Comparison of ENCODE assay signal across 17 cellular contexts in the genomic region with DNA sequence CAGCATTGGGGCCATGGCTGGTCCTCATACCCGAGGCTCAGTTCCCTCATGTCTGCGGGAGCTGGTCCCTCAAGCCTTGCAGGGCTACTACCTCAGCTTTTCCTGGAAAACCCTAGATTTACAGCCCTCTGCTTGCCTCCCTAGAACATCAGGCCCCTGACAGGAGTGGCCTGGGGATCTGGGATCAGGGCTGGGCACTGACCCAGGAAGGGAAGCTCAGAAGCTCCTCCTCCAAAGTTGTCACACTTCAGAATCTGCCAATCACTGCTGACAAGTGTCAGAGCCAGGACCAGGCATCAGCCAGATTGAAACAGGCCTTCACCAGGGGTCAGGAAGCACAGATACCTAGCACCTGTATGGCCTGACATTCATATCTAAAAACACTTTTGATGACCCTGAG.
DNase-seq lines count a peak whose midpoint lies in the region; ATAC-seq, FAIRE-seq and TF ChIP-seq lines count a peak whose summit lies in the region.
"Had no signal": no experiment of that assay in that cellular context is flagged by ENCODE, and none has a peak within 500 bp of the region (broad histone marks: within the 10 kb centered on the region; RNA-seq: fewer than 3 reads in every experiment).

No MANE protein-coding gene starts in this region.

- H3K27ac ChIP-seq in right cardiac atrium (ENCODE audit: low read length) = no peak overlapping the region
- no peak overlapping the region for H3K27ac ChIP-seq in WERI-Rb-1
- H3K27ac ChIP-seq in osteoblast (ENCODE audit: low read depth, low read length) = no peak overlapping the region
- no peak overlapping the region for H3K27ac ChIP-seq in small intestine (ENCODE audit: low read depth in 1 of 2, low read length in 1 of 2)
- H3K27ac ChIP-seq: C4-2B had no signal

- FAIRE-seq in small intestine (lab: Jason Lieb, UNC) = no peak
- FAIRE-seq: D721Med, G401.6, GM12891, GM19239, H1, HepG2 had no signal

- no peak overlapping the region for H3K4me3 ChIP-seq in right cardiac atrium (ENCODE audit: low read length)
- H3K4me3 ChIP-seq in WERI-Rb-1 (ENCODE audit: low read depth, low read length) = no peak overlapping the region
- H3K4me3 ChIP-seq in osteoblast (ENCODE audit: insufficient read depth, low read length) = no peak overlapping the region
- H3K4me3 ChIP-seq in small intestine (ENCODE audit: low read depth in 1 of 2, low read length in 2 of 2) = no peak overlapping the region

- no peaks in the 10 kb centered on the region for H3K9me3 ChIP-seq in right cardiac atrium (ENCODE audit: control insufficient read depth, low read length)
- H3K9me3 ChIP-seq in WERI-Rb-1 (ENCODE audit: severe bottlenecking) = peaks cover 9% of the 10 kb centered on the region
- no peaks in the 10 kb centered on the region for H3K9me3 ChIP-seq in osteoblast (ENCODE audit: low read depth, low read length)
- H3K9me3 ChIP-seq in small intestine (ENCODE audit: control insufficient read depth, low read depth) = no peaks in the 10 kb centered on the region
- H3K9me3 ChIP-seq: Caco-2 had no signal

- H2AFZ ChIP-seq in osteoblast (ENCODE audit: low read length) = no peak overlapping the region

- no peaks in the 10 kb centered on the region for H3K36me3 ChIP-seq in WERI-Rb-1
- H3K36me3 ChIP-seq in osteoblast (ENCODE audit: insufficient read depth, low read length) = no peaks in the 10 kb centered on the region
- no peaks in the 10 kb centered on the region for H3K36me3 ChIP-seq in small intestine (ENCODE audit: control insufficient read depth in 2 of 2, insufficient read depth in 2 of 2, low read length in 2 of 2)

- 70% methylated on average over 2 of the region's 2 CpGs for WGBS in right cardiac atrium
- 62 to 87% (median 83%) methylated on average over 2 of the region's 2 CpGs for WGBS in small intestine, 3 donors

- H3K27me3 ChIP-seq in right cardiac atrium (ENCODE audit: control insufficient read depth, insufficient read depth) (no peaks in the 10 kb centered on the region), WERI-Rb-1 (ENCODE audit: insufficient read depth, low read depth, severe bottlenecking) (no peaks in the 10 kb centered on the region), osteoblast (ENCODE audit: insufficient read depth, low read length) (no peaks in the 10 kb centered on the region), small intestine (ENCODE audit: control insufficient read depth in 2 of 2, insufficient read depth in 2 of 2, low read length in 2 of 2) (no peaks in the 10 kb centered on the region)

- intact Hi-C loops in cardiac septum (cut with DNase I) (loop anchor here (5.0 kb wide), 1 partner anchor 111 kb away; no protein-coding TSS in a partner anchor), right cardiac atrium (cut with DNase I) (no loop called here)

- no peaks in the 10 kb centered on the region for H3K79me2 ChIP-seq in osteoblast (ENCODE audit: insufficient read depth, low read length)

- DNase-seq in cardiac septum (ENCODE audit: low spot score) = peak; percentile 66
- no peak for DNase-seq in right cardiac atrium
- DNase-seq in WERI-Rb-1 = peak; percentile 13
- peak; percentile 70 for DNase-seq in osteoblast (ENCODE audit: insufficient read length, low spot score, missing footprints)
- DNase-seq in stimulated activated CD4-positive, alpha-beta T cell treated with anti-CD3 and anti-CD28 coated beads, Interleukin-2, amount 100 ng/mL, for 24 hours = no peak
- no peak for DNase-seq in small intestine
- DNase-seq in AG20443 (ENCODE audit: low spot score) = no peak
- DNase-seq: CD4-positive, alpha-beta T cell; H9 had no signal

- H4K20me1 ChIP-seq in osteoblast (ENCODE audit: insufficient read depth, low read length) = no peaks in the 10 kb centered on the region

- no peak overlapping the region for H3K4me2 ChIP-seq in osteoblast (ENCODE audit: insufficient read depth, low read length)

- TF ChIP-seq CTCF in WERI-Rb-1 (IDR thresholded peaks at IDR 0.05; ENCODE audit: low read depth, low read length) (no peak), osteoblast (IDR thresholded peaks at IDR 0.05; ENCODE audit: extremely low read depth, low read depth, low read length) (no peak)

- no peaks in the 10 kb centered on the region for H3K4me1 ChIP-seq in right cardiac atrium (ENCODE audit: control insufficient read depth, insufficient read depth, low read length)
- no peaks in the 10 kb centered on the region for H3K4me1 ChIP-seq in osteoblast (ENCODE audit: insufficient read depth, low read length)
- H3K4me1 ChIP-seq in small intestine (ENCODE audit: control insufficient read depth in 2 of 2, insufficient read depth in 1 of 2, low read depth in 1 of 2, low read length in 1 of 2) = no peaks in the 10 kb centered on the region
- H3K4me1 ChIP-seq: Caco-2 had no signal

- ATAC-seq in right cardiac atrium = no peak
- ATAC-seq: HepG2 had no signal

Comparison
In these comparisons a context has a peak if more than half of its experiments do, and no peak if none do; other contexts are left out.
1. DNase-seq: peak in cardiac septum (single experiment), WERI-Rb-1 (single experiment) and osteoblast (single experiment); none in right cardiac atrium (0 of 3), stimulated activated CD4-positive, alpha-beta T cell treated with anti-CD3 and anti-CD28 coated beads, Interleukin-2, amount 100 ng/mL, for 24 hours (0 of 2), small intestine (single experiment) and AG20443 (single experiment).